In the genomic region with DNA sequence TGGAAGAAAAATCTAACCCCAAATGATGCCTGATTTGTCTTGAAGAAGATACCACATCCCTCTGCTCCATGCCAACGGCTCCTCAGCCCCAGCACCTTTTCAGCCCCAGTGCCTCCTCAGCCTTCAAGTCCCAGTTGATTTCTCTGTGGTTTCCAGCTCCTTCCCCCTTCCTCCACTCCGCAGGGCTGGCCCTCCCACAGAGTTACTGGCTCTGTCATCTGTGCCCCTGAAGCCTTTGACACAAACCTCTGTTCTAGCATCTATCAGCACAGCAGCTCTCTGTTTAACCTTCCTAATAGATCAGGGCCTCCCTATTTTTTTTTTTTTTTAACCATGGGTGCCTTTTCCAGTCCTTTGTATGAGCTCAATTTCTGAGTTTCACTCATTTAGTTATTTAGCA, we compare ENCODE assay signal across 10 cellular contexts.
DNase-seq lines count a peak whose midpoint lies in the region; ATAC-seq and TF ChIP-seq lines count a peak whose summit lies in the region.
"Had no signal": no experiment of that assay in that cellular context is flagged by ENCODE, and none has a peak within 500 bp of the region (broad histone marks: within the 10 kb centered on the region; RNA-seq: fewer than 3 reads in every experiment).

No MANE protein-coding gene starts in this region.

- WGBS in testis, 2 donors, result 52 to 58% methylated on average over 2 of the region's 2 CpGs

- TF ChIP-seq CTCF in activated CD8-positive, alpha-beta T cell treated with anti-CD3 and anti-CD28 coated beads for 36 hours (IDR thresholded peaks at IDR 0.05), result no peak
- no peak for TF ChIP-seq CTCF in testis (IDR thresholded peaks at IDR 0.05)
- no peak for TF ChIP-seq CTCF in chondrocyte (IDR thresholded peaks at IDR 0.05)

- no peak overlapping the region for H3K4me3 Mint-ChIP-seq in activated CD8-positive, alpha-beta T cell treated with anti-CD3 and anti-CD28 coated beads for 36 hours
- H3K4me3 Mint-ChIP-seq in activated CD8-positive, alpha-beta T cell treated with anti-CD3 and anti-CD28 coated beads, Interleukin-2, amount 10 ng/mL, durations not matched to agents 7 days and 5 days, result no peak overlapping the region
- H3K4me3 Mint-ChIP-seq in activated naive CD4-positive, alpha-beta T cell treated with anti-CD3 and anti-CD28 coated beads, Interleukin-2, amount 10 ng/mL, durations not matched to agents 7 days and 5 days, result no peak overlapping the region
- H3K4me3 Mint-ChIP-seq in stimulated activated memory B cell treated with anti-CD40 and anti-IgM and Interleukin-4, amounts not matched to agents 10 μg/mL and 1 μg/mL and 100 μg/mL, for 72 hours, result no peak overlapping the region
- H3K4me3 Mint-ChIP-seq in chondrocyte (ENCODE audit: unreplicated experiment), result no peak overlapping the region

- intact Hi-C loops in activated CD8-positive, alpha-beta T cell treated with anti-CD3 and anti-CD28 coated beads for 36 hours (cut with micrococcal nuclease), result no loop called here
- intact Hi-C loops in testis (cut with DNase I; ENCODE audit: low total_unique reads) (no loop called here), Right ventricle myocardium superior (cut with DNase I) (no loop called here)

- H3K4me3 ChIP-seq in testis, result no peak overlapping the region

- peak; percentile 49 for ATAC-seq in activated CD8-positive, alpha-beta T cell treated with anti-CD3 and anti-CD28 coated beads for 36 hours
- no peak for ATAC-seq in activated CD8-positive, alpha-beta T cell treated with anti-CD3 and anti-CD28 coated beads, Interleukin-2, amount 10 ng/mL, durations not matched to agents 7 days and 5 days
- peak; percentile 78 for ATAC-seq in stimulated activated memory B cell treated with anti-CD40 and anti-IgM and Interleukin-4, amounts not matched to agents 10 μg/mL and 1 μg/mL and 100 μg/mL, for 72 hours
- ATAC-seq in Right ventricle myocardium superior (ENCODE audit: poor library complexity), result no peak

- H3K27ac Mint-ChIP-seq in activated CD8-positive, alpha-beta T cell treated with anti-CD3 and anti-CD28 coated beads for 36 hours, result no peak overlapping the region
- no peak overlapping the region for H3K27ac Mint-ChIP-seq in activated CD8-positive, alpha-beta T cell treated with anti-CD3 and anti-CD28 coated beads, Interleukin-2, amount 10 ng/mL, durations not matched to agents 7 days and 5 days
- peak overlapping the region; percentile 13 for H3K27ac Mint-ChIP-seq in activated naive CD4-positive, alpha-beta T cell treated with anti-CD3 and anti-CD28 coated beads, Interleukin-2, amount 10 ng/mL, durations not matched to agents 7 days and 5 days
- peak overlapping the region; percentile 65 for H3K27ac Mint-ChIP-seq in stimulated activated memory B cell treated with anti-CD40 and anti-IgM and Interleukin-4, amounts not matched to agents 10 μg/mL and 1 μg/mL and 100 μg/mL, for 72 hours
- H3K27ac Mint-ChIP-seq in chondrocyte (ENCODE audit: unreplicated experiment), result no peak overlapping the region

- no peaks in the 10 kb centered on the region for H3K9me3 Mint-ChIP-seq in activated CD8-positive, alpha-beta T cell treated with anti-CD3 and anti-CD28 coated beads for 36 hours
- H3K9me3 Mint-ChIP-seq in activated CD8-positive, alpha-beta T cell treated with anti-CD3 and anti-CD28 coated beads, Interleukin-2, amount 10 ng/mL, durations not matched to agents 7 days and 5 days (ENCODE audit: insufficient read depth), result no peaks in the 10 kb centered on the region
- H3K9me3 Mint-ChIP-seq in activated naive CD4-positive, alpha-beta T cell treated with anti-CD3 and anti-CD28 coated beads, Interleukin-2, amount 10 ng/mL, durations not matched to agents 7 days and 5 days, result peaks cover 2% of the 10 kb centered on the region
- H3K9me3 Mint-ChIP-seq in stimulated activated memory B cell treated with anti-CD40 and anti-IgM and Interleukin-4, amounts not matched to agents 10 μg/mL and 1 μg/mL and 100 μg/mL, for 72 hours, result no peaks in the 10 kb centered on the region
- no peaks in the 10 kb centered on the region for H3K9me3 Mint-ChIP-seq in chondrocyte (ENCODE audit: low read depth)

- H3K36me3 Mint-ChIP-seq in activated CD8-positive, alpha-beta T cell treated with anti-CD3 and anti-CD28 coated beads for 36 hours (ENCODE audit: low read depth), result no peaks in the 10 kb centered on the region
- no peaks in the 10 kb centered on the region for H3K36me3 Mint-ChIP-seq in activated CD8-positive, alpha-beta T cell treated with anti-CD3 and anti-CD28 coated beads, Interleukin-2, amount 10 ng/mL, durations not matched to agents 7 days and 5 days (ENCODE audit: low read depth)
- H3K36me3 Mint-ChIP-seq in activated naive CD4-positive, alpha-beta T cell treated with anti-CD3 and anti-CD28 coated beads, Interleukin-2, amount 10 ng/mL, durations not matched to agents 7 days and 5 days, result peaks cover 3% of the 10 kb centered on the region
- no peaks in the 10 kb centered on the region for H3K36me3 Mint-ChIP-seq in stimulated activated memory B cell treated with anti-CD40 and anti-IgM and Interleukin-4, amounts not matched to agents 10 μg/mL and 1 μg/mL and 100 μg/mL, for 72 hours
- H3K36me3 Mint-ChIP-seq in chondrocyte (ENCODE audit: low read depth), result no peaks in the 10 kb centered on the region

- H3K36me3 ChIP-seq in KOPT-K1 (ENCODE audit: insufficient read depth, low read length) (no peaks in the 10 kb centered on the region), testis (ENCODE audit: low read depth, missing control alignments) (no peaks in the 10 kb centered on the region)

- POLR2A ChIA-PET in activated CD8-positive, alpha-beta T cell treated with anti-CD3 and anti-CD28 coated beads for 36 hours (lab: Charles Lee), result interaction anchor here (1.0 to 1.2 kb wide), 2 partner anchors 8 to 38 kb away, joined by 4 read pairs; no protein-coding TSS in a partner anchor
- POLR2A ChIA-PET in activated CD8-positive, alpha-beta T cell treated with anti-CD3 and anti-CD28 coated beads, Interleukin-2, amount 10 ng/mL, durations not matched to agents 7 days and 5 days (lab: Charles Lee), result interaction anchor here (1.2 kb wide), 1 partner anchor 8 kb away, joined by 3 read pairs; no protein-coding TSS in a partner anchor

- H3K9me3 ChIP-seq in KOPT-K1 (ENCODE audit: insufficient read depth, low read length, poor library complexity, severe bottlenecking) (no peaks in the 10 kb centered on the region), testis (no peaks in the 10 kb centered on the region)

- DNase-seq in activated CD8-positive, alpha-beta T cell treated with anti-CD3 and anti-CD28 coated beads for 36 hours, result peak; percentile 43
- DNase-seq in activated CD8-positive, alpha-beta T cell treated with anti-CD3 and anti-CD28 coated beads, Interleukin-2, amount 10 ng/mL, durations not matched to agents 7 days and 5 days, result no peak
- no peak for DNase-seq in activated naive CD4-positive, alpha-beta T cell treated with anti-CD3 and anti-CD28 coated beads, Interleukin-2, amount 10 ng/mL, durations not matched to agents 7 days and 5 days
- DNase-seq in testis (no peak), chondrocyte (ENCODE audit: low spot score) (no peak), Right ventricle myocardium superior (no peak)
- DNase-seq: NCI-H510A, SHP77 had no signal

- peaks cover 41% of the 10 kb centered on the region for H3K4me1 Mint-ChIP-seq in activated CD8-positive, alpha-beta T cell treated with anti-CD3 and anti-CD28 coated beads for 36 hours (ENCODE audit: low read depth)
- H3K4me1 Mint-ChIP-seq in activated CD8-positive, alpha-beta T cell treated with anti-CD3 and anti-CD28 coated beads, Interleukin-2, amount 10 ng/mL, durations not matched to agents 7 days and 5 days (ENCODE audit: low read depth), result peaks cover 27% of the 10 kb centered on the region
- peaks cover 42% of the 10 kb centered on the region for H3K4me1 Mint-ChIP-seq in activated naive CD4-positive, alpha-beta T cell treated with anti-CD3 and anti-CD28 coated beads, Interleukin-2, amount 10 ng/mL, durations not matched to agents 7 days and 5 days
- H3K4me1 Mint-ChIP-seq in stimulated activated memory B cell treated with anti-CD40 and anti-IgM and Interleukin-4, amounts not matched to agents 10 μg/mL and 1 μg/mL and 100 μg/mL, for 72 hours, result peaks cover 43% of the 10 kb centered on the region
- H3K4me1 Mint-ChIP-seq in chondrocyte (ENCODE audit: low read depth), result no peaks in the 10 kb centered on the region

- peak overlapping the region; percentile 58 for H3K27ac ChIP-seq in KOPT-K1 (ENCODE audit: low read depth, low read length, poor library complexity, severe bottlenecking)
- no peak overlapping the region for H3K27ac ChIP-seq in testis

- CTCF ChIA-PET in activated CD8-positive, alpha-beta T cell treated with anti-CD3 and anti-CD28 coated beads for 36 hours (lab: Charles Lee), result interaction anchor here (0.7 to 1.6 kb wide), 4 partner anchors 31 to 62 kb away, joined by 3 read pairs; no protein-coding TSS in a partner anchor
- CTCF ChIA-PET in activated CD8-positive, alpha-beta T cell treated with anti-CD3 and anti-CD28 coated beads, Interleukin-2, amount 10 ng/mL, durations not matched to agents 7 days and 5 days (lab: Charles Lee), result interaction anchor here (0.9 to 1.9 kb wide), 3 partner anchors 8 to 177 kb away, joined by 3 to 5 read pairs (median 3); no protein-coding TSS in a partner anchor
- CTCF ChIA-PET in activated naive CD4-positive, alpha-beta T cell treated with anti-CD3 and anti-CD28 coated beads, Interleukin-2, amount 10 ng/mL, durations not matched to agents 7 days and 5 days (lab: Charles Lee), result interaction anchor here (0.9 to 1.3 kb wide), 3 partner anchors 9 to 65 kb away, joined by 3 read pairs; no protein-coding TSS in a partner anchor

- TF ChIP-seq POLR2A in testis (IDR thresholded peaks at IDR 0.05), result no peak

- H3K4me1 ChIP-seq in testis, result no peaks in the 10 kb centered on the region

- H3K27me3 Mint-ChIP-seq in activated CD8-positive, alpha-beta T cell treated with anti-CD3 and anti-CD28 coated beads for 36 hours, result peaks cover 2% of the 10 kb centered on the region
- H3K27me3 Mint-ChIP-seq in activated CD8-positive, alpha-beta T cell treated with anti-CD3 and anti-CD28 coated beads, Interleukin-2, amount 10 ng/mL, durations not matched to agents 7 days and 5 days (ENCODE audit: low read depth), result peaks cover 8% of the 10 kb centered on the region
- H3K27me3 Mint-ChIP-seq in activated naive CD4-positive, alpha-beta T cell treated with anti-CD3 and anti-CD28 coated beads, Interleukin-2, amount 10 ng/mL, durations not matched to agents 7 days and 5 days, result peaks cover 11% of the 10 kb centered on the region
- H3K27me3 Mint-ChIP-seq in stimulated activated memory B cell treated with anti-CD40 and anti-IgM and Interleukin-4, amounts not matched to agents 10 μg/mL and 1 μg/mL and 100 μg/mL, for 72 hours, result no peaks in the 10 kb centered on the region
- H3K27me3 Mint-ChIP-seq in chondrocyte (ENCODE audit: low read depth), result peaks cover 5% of the 10 kb centered on the region

- no peaks in the 10 kb centered on the region for H3K27me3 ChIP-seq in testis

Comparison
In these comparisons a context has a peak if more than half of its experiments do, and no peak if none do; other contexts are left out.
1. ATAC-seq: peak in activated CD8-positive, alpha-beta T cell treated with anti-CD3 and anti-CD28 coated beads for 36 hours (single experiment) and stimulated activated memory B cell treated with anti-CD40 and anti-IgM and Interleukin-4, amounts not matched to agents 10 μg/mL and 1 μg/mL and 100 μg/mL, for 72 hours (single experiment); none in activated CD8-positive, alpha-beta T cell treated with anti-CD3 and anti-CD28 coated beads, Interleukin-2, amount 10 ng/mL, durations not matched to agents 7 days and 5 days (single experiment) and Right ventricle myocardium superior (single experiment).
2. H3K27ac Mint-ChIP-seq: peak in activated naive CD4-positive, alpha-beta T cell treated with anti-CD3 and anti-CD28 coated beads, Interleukin-2, amount 10 ng/mL, durations not matched to agents 7 days and 5 days (single experiment) and stimulated activated memory B cell treated with anti-CD40 and anti-IgM and Interleukin-4, amounts not matched to agents 10 μg/mL and 1 μg/mL and 100 μg/mL, for 72 hours (single experiment); none in activated CD8-positive, alpha-beta T cell treated with anti-CD3 and anti-CD28 coated beads for 36 hours (single experiment), activated CD8-positive, alpha-beta T cell treated with anti-CD3 and anti-CD28 coated beads, Interleukin-2, amount 10 ng/mL, durations not matched to agents 7 days and 5 days (single experiment) and chondrocyte (single experiment).